Comparison of ENCODE assay signal across 1 cellular context in genomic region chr14:53193193-53193592, GRCh38.
TF ChIP-seq lines count a peak whose summit lies in the region.

No MANE protein-coding gene starts in this region.

TF ChIP-seq in K562, 482 proteins besides CTCF, POLR2A, EP300 and RAD21 (continued from another document):
- peak; percentile 67; the same call in 1 of the 2 replicates for TF ChIP-seq C11orf30 (IDR thresholded peaks at IDR 0.05; ENCODE audit: low read depth)
- TF ChIP-seq JUND (IDR thresholded peaks at IDR 0.05; ENCODE audit: borderline replicate concordance, low read depth, low read length) = peak; percentile 49
- TF ChIP-seq JUND (tag; IDR thresholded peaks at IDR 0.05; ENCODE audit: borderline replicate concordance, low read depth, low read length) = no peak
- TF ChIP-seq ZNF239 (CRISPR knock-in tag; IDR thresholded peaks at IDR 0.05) = no peak
- TF ChIP-seq ETV1 (tag; conservative IDR thresholded peaks at IDR 0.05; ENCODE audit: low read depth) = peak; percentile 63
- peak; percentile 57 for TF ChIP-seq NFE2 (IDR thresholded peaks at IDR 0.05; ENCODE audit: low read depth)
- peak; percentile 34 for TF ChIP-seq ZNF316 (IDR thresholded peaks at IDR 0.05)
- 0 out of 2 replicates have a peak, but pooled peaks have one; percentile 23 for TF ChIP-seq FOSL1 (tag; conservative IDR thresholded peaks at IDR 0.05)
- TF ChIP-seq CBFB (CRISPR knock-in tag; IDR thresholded peaks at IDR 0.05) = no peak
- 0 out of 2 replicates have a peak, but pooled peaks have one; percentile 19 for TF ChIP-seq HMBOX1 (IDR thresholded peaks at IDR 0.05)
- TF ChIP-seq SNIP1 (IDR thresholded peaks at IDR 0.05; ENCODE audit: low read depth) = no peak
- peak; percentile 24; the same call in 1 of the 2 replicates for TF ChIP-seq JUN (IDR thresholded peaks at IDR 0.05; ENCODE audit: borderline replicate concordance, low read depth, low read length)
- TF ChIP-seq JUN (CRISPR knock-in tag; IDR thresholded peaks at IDR 0.05; ENCODE audit: borderline replicate concordance) = no peak
- no peak for TF ChIP-seq SAFB2 (IDR thresholded peaks at IDR 0.05; ENCODE audit: borderline replicate concordance, low read depth, low read length, severe bottlenecking)
- no peak for TF ChIP-seq CEBPG (CRISPR knock-in tag; IDR thresholded peaks at IDR 0.05)
- TF ChIP-seq CEBPG (tag; conservative IDR thresholded peaks at IDR 0.05 in 1 of 2, IDR thresholded peaks at IDR 0.05 in 1 of 2) = no peak
- TF ChIP-seq MAFK (IDR thresholded peaks at IDR 0.05; ENCODE audit: low read length) = peak; percentile 42; the same call in 1 of the 2 replicates
